16 cellular contexts compared by ENCODE assay signal in the genomic region with DNA sequence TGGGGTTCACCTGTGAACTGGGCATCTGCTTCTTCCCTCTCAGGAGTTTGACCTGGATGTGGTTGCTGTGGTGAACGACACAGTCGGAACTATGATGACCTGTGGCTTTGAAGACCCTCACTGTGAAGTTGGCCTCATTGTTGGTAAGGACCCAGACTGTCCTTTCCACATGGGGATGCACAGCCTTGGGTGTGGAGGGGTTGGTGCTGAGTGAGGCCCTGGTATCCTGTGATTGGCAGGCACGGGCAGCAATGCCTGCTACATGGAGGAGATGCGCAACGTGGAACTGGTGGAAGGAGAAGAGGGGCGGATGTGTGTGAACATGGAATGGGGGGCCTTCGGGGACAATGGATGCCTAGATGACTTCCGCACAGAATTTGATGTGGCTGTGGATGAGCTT. TPM values are rescaled to one million over a fixed set of nuclear protein-coding genes. Genes with fewer than 3 reads are reported as not detected.
DNase-seq lines count a peak whose midpoint lies in the region; ATAC-seq lines count a peak whose summit lies in the region.
"Had no signal": no experiment of that assay in that cellular context is flagged by ENCODE, and none has a peak within 500 bp of the region (broad histone marks: within the 10 kb centered on the region; RNA-seq: fewer than 3 reads in every experiment).

No MANE protein-coding gene starts in this region.

- CTCF ChIA-PET in activated naive CD4-positive, alpha-beta T cell treated with anti-CD3 and anti-CD28 coated beads, Interleukin-2, amount 10 ng/mL, durations not matched to agents 7 days and 5 days (lab: Charles Lee): interaction anchor here (1.3 kb wide), 1 partner anchor 9 kb away, joined by 3 read pairs; no protein-coding TSS in a partner anchor

- H2BK120ac ChIP-seq in mesenchymal stem cell (ENCODE audit: low read depth, low read length): no peak overlapping the region

- peak overlapping the region in 1 of 2 experiments; percentile 15 for H3K18ac ChIP-seq in mesenchymal stem cell (ENCODE audit: low read depth in 1 of 2, low read length in 2 of 2)

- no peaks in the 10 kb centered on the region for H3K9me3 Mint-ChIP-seq in activated naive CD4-positive, alpha-beta T cell treated with anti-CD3 and anti-CD28 coated beads, Interleukin-2, amount 50 U/mL, for 72 hours
- H3K9me3 Mint-ChIP-seq in activated naive CD4-positive, alpha-beta T cell treated with anti-CD3 and anti-CD28 coated beads, Interleukin-2, amount 10 ng/mL, durations not matched to agents 7 days and 5 days: no peaks in the 10 kb centered on the region
- H3K9me3 Mint-ChIP-seq in activated naive CD8-positive, alpha-beta T cell treated with anti-CD3 and anti-CD28 coated beads for 36 hours: no peaks in the 10 kb centered on the region
- H3K9me3 Mint-ChIP-seq: CD4-positive, CD25-positive, alpha-beta regulatory T cell had no signal

- no peak overlapping the region for H4K8ac ChIP-seq in mesenchymal stem cell (ENCODE audit: low read length)

- H3K27ac Mint-ChIP-seq in activated naive CD4-positive, alpha-beta T cell treated with anti-CD3 and anti-CD28 coated beads, Interleukin-2, amount 50 U/mL, for 72 hours: peak overlapping the region; percentile 2 to 38
- H3K27ac Mint-ChIP-seq in activated naive CD4-positive, alpha-beta T cell treated with anti-CD3 and anti-CD28 coated beads, Interleukin-2, amount 10 ng/mL, durations not matched to agents 7 days and 5 days: no peak overlapping the region
- H3K27ac Mint-ChIP-seq in activated naive CD8-positive, alpha-beta T cell treated with anti-CD3 and anti-CD28 coated beads for 36 hours: peak overlapping the region; percentile 34
- H3K27ac Mint-ChIP-seq: CD4-positive, CD25-positive, alpha-beta regulatory T cell had no signal

- no peak overlapping the region for H3K9ac ChIP-seq in mesenchymal stem cell (ENCODE audit: low read length)

- H3K4me2 ChIP-seq in mesenchymal stem cell (ENCODE audit: low read length, poor library complexity, severe bottlenecking): no peak overlapping the region

- no peak overlapping the region for H4K91ac ChIP-seq in mesenchymal stem cell (ENCODE audit: low read length)

- no peaks in the 10 kb centered on the region for H3K79me1 ChIP-seq in mesenchymal stem cell (replicated peaks; ENCODE audit: low read length, poor library complexity, severe bottlenecking)

- peak overlapping the region in 1 of 2 experiments; percentile 0 for H3K14ac ChIP-seq in mesenchymal stem cell (ENCODE audit: low read length in 2 of 2)

- H2AFZ ChIP-seq in mesenchymal stem cell (ENCODE audit: low read depth, low read length): no peak overlapping the region

- H3K4me3 Mint-ChIP-seq in activated naive CD4-positive, alpha-beta T cell treated with anti-CD3 and anti-CD28 coated beads, Interleukin-2, amount 10 ng/mL, durations not matched to agents 7 days and 5 days: no peak overlapping the region
- H3K4me3 Mint-ChIP-seq in activated naive CD8-positive, alpha-beta T cell treated with anti-CD3 and anti-CD28 coated beads for 36 hours: no peak overlapping the region
- H3K4me3 Mint-ChIP-seq: CD4-positive, CD25-positive, alpha-beta regulatory T cell had no signal

- H3K27me3 ChIP-seq in mesenchymal stem cell (ENCODE audit: control insufficient read depth in 1 of 2, insufficient read depth in 1 of 2, low read length in 2 of 2): no peaks in the 10 kb centered on the region
- H3K27me3 ChIP-seq: BE2C had no signal

- peaks cover 46 to 58% of the 10 kb centered on the region in 2 donors for H3K36me3 Mint-ChIP-seq in activated naive CD4-positive, alpha-beta T cell treated with anti-CD3 and anti-CD28 coated beads, Interleukin-2, amount 50 U/mL, for 72 hours
- H3K36me3 Mint-ChIP-seq in activated naive CD4-positive, alpha-beta T cell treated with anti-CD3 and anti-CD28 coated beads, Interleukin-2, amount 10 ng/mL, durations not matched to agents 7 days and 5 days: peaks cover 58% of the 10 kb centered on the region
- peaks cover 46% of the 10 kb centered on the region for H3K36me3 Mint-ChIP-seq in activated naive CD8-positive, alpha-beta T cell treated with anti-CD3 and anti-CD28 coated beads for 36 hours

- H3K36me3 ChIP-seq in mesenchymal stem cell (ENCODE audit: control insufficient read depth in 1 of 2, insufficient read depth in 2 of 2, low read depth in 1 of 2, low read length in 2 of 2): peaks cover 24 to 97% of the 10 kb centered on the region in 2 experiments

- H2AK5ac ChIP-seq in mesenchymal stem cell (ENCODE audit: low read length, severe bottlenecking): no peak overlapping the region

- H3K4me3 ChIP-seq in mesenchymal stem cell (ENCODE audit: insufficient read depth in 1 of 2, low read depth in 1 of 2, low read length in 2 of 2): no peak overlapping the region

- H3K4ac ChIP-seq in mesenchymal stem cell (ENCODE audit: low read depth in 1 of 2, low read length in 2 of 2): no peak overlapping the region

- whole genome bisulfite sequencing in mesenchymal stem cell: 98% methylated on average over 8 of the region's 8 CpGs

- peaks cover 3% of the 10 kb centered on the region for H3K4me1 Mint-ChIP-seq in activated naive CD4-positive, alpha-beta T cell treated with anti-CD3 and anti-CD28 coated beads, Interleukin-2, amount 10 ng/mL, durations not matched to agents 7 days and 5 days
- no peaks in the 10 kb centered on the region for H3K4me1 Mint-ChIP-seq in activated naive CD8-positive, alpha-beta T cell treated with anti-CD3 and anti-CD28 coated beads for 36 hours
- H3K4me1 Mint-ChIP-seq: CD4-positive, CD25-positive, alpha-beta regulatory T cell had no signal

- H2BK5ac ChIP-seq in mesenchymal stem cell (ENCODE audit: low read depth, low read length, poor library complexity, severe bottlenecking): no peak overlapping the region

- no peaks in the 10 kb centered on the region for H3K9me3 ChIP-seq in mesenchymal stem cell (ENCODE audit: control insufficient read depth, low read length)
- H3K9me3 ChIP-seq: BE2C had no signal

- H3K4me1 ChIP-seq in mesenchymal stem cell (ENCODE audit: control insufficient read depth, insufficient read depth, low read depth, low read length): peaks cover 4% of the 10 kb centered on the region
- H3K4me1 ChIP-seq: BE2C had no signal

- no peak overlapping the region for H3K27ac ChIP-seq in mesenchymal stem cell (ENCODE audit: low read length, poor library complexity, severe bottlenecking)

- no peak for DNase-seq in activated naive CD4-positive, alpha-beta T cell treated with anti-CD3 and anti-CD28 coated beads, Interleukin-2, amount 50 U/mL, for 72 hours (ENCODE audit: low spot score in 2 of 2)
- DNase-seq in activated naive CD4-positive, alpha-beta T cell treated with anti-CD3 and anti-CD28 coated beads, Interleukin-2, amount 10 ng/mL, durations not matched to agents 7 days and 5 days: no peak
- no peak for DNase-seq in activated naive CD8-positive, alpha-beta T cell treated with anti-CD3 and anti-CD28 coated beads for 36 hours
- DNase-seq in mesenchymal stem cell (no peak), NCI-H146 treated with DMSO at 0.1 percent for 48 hours (lab: John Stamatoyannopoulos, UW; ENCODE audit: unreplicated experiment) (no peak), NOMO-1 treated with dmso at 0.1 percent for 144 hours (lab: John Stamatoyannopoulos, UW; ENCODE audit: unreplicated experiment) (no peak), SW 1271 (lab: John Stamatoyannopoulos, UW) (no peak)
- DNase-seq: BE2C, COR-L47, DMS 273 treated with DMSO at 0.1 percent for 48 hours, NCI-H1417 treated with DMSO at 0.1 percent for 48 hours, NCI-H1930, NCI-H226, NCI-H524 had no signal

- no peak for ATAC-seq in activated naive CD4-positive, alpha-beta T cell treated with anti-CD3 and anti-CD28 coated beads, Interleukin-2, amount 50 U/mL, for 72 hours
- ATAC-seq: Right ventricle myocardium inferior had no signal

- H3K23ac ChIP-seq in mesenchymal stem cell (ENCODE audit: low read length in 2 of 2): no peak overlapping the region

- H2BK15ac ChIP-seq in mesenchymal stem cell (ENCODE audit: low read depth, poor library complexity, severe bottlenecking): no peak overlapping the region

- peak overlapping the region; percentile 20 to 33 for H2BK12ac ChIP-seq in mesenchymal stem cell (ENCODE audit: low read length in 2 of 2)

- H3K27me3 Mint-ChIP-seq in activated naive CD4-positive, alpha-beta T cell treated with anti-CD3 and anti-CD28 coated beads, Interleukin-2, amount 10 ng/mL, durations not matched to agents 7 days and 5 days: no peaks in the 10 kb centered on the region
- H3K27me3 Mint-ChIP-seq in activated naive CD8-positive, alpha-beta T cell treated with anti-CD3 and anti-CD28 coated beads for 36 hours: no peaks in the 10 kb centered on the region
- H3K27me3 Mint-ChIP-seq: CD4-positive, CD25-positive, alpha-beta regulatory T cell had no signal

RNA-seq across cellular contexts. Expression of a gene that starts 52.3 kb away (rescaled TPM):
- total RNA-seq in activated naive CD4-positive, alpha-beta T cell treated with anti-CD3 and anti-CD28 coated beads, Interleukin-2, amount 50 U/mL, for 72 hours: 10 to 100 TPM; 18.5 to 84.5 TPM
- 100 to 1,000 TPM; 101 to 102 TPM for total RNA-seq in activated naive CD8-positive, alpha-beta T cell treated with anti-CD3 and anti-CD28 coated beads for 36 hours
- polyA plus RNA-seq in mesenchymal stem cell (2013, experiment 1 of 2): 12.1 TPM
- polyA plus RNA-seq in mesenchymal stem cell (2013, experiment 2 of 2): 11.3 TPM
